8 cellular contexts compared by ENCODE assay signal in genomic region chr4:101102114-101102752, GRCh38.
DNase-seq lines count a peak whose midpoint lies in the region; ATAC-seq and TF ChIP-seq lines count a peak whose summit lies in the region.

No MANE protein-coding gene starts in this region.

- H3K4me1 ChIP-seq in osteoblast (ENCODE audit: insufficient read depth, low read length), result peaks cover 15% of the 10 kb centered on the region

- no peak for ATAC-seq in HG03039 (IDR thresholded peaks at IDR 0.05; ENCODE audit: unreplicated experiment)
- ATAC-seq in GM21528 (IDR thresholded peaks at IDR 0.05; ENCODE audit: low FRiP score, unreplicated experiment), result no peak
- ATAC-seq in GM21619 (IDR thresholded peaks at IDR 0.05; ENCODE audit: unreplicated experiment), result no peak

- POLR2A ChIA-PET in BJ (lab: Charles Lee), result no interaction called here
- POLR2A ChIA-PET in RWPE1 (lab: Yijun Ruan, JAX; ENCODE audit: low non-redundant PET), result no interaction called here

- no peaks in the 10 kb centered on the region for H4K20me1 ChIP-seq in osteoblast (ENCODE audit: insufficient read depth, low read length)

- no peak overlapping the region for H2AFZ ChIP-seq in osteoblast (ENCODE audit: low read length)

- no peaks in the 10 kb centered on the region for H3K27me3 ChIP-seq in BJ (ENCODE audit: control insufficient read depth, insufficient read depth, low read length)
- no peaks in the 10 kb centered on the region for H3K27me3 ChIP-seq in osteoblast (ENCODE audit: insufficient read depth, low read length)

- H3K36me3 ChIP-seq in BJ (ENCODE audit: control insufficient read depth, insufficient read depth, low read length) (no peaks in the 10 kb centered on the region; the same call in 1 of the 2 replicates), osteoblast (ENCODE audit: insufficient read depth, low read length) (no peaks in the 10 kb centered on the region)

- H3K9me3 ChIP-seq in osteoblast (ENCODE audit: low read depth, low read length), result no peaks in the 10 kb centered on the region

- peak overlapping the region; percentile 17 for H3K4me2 ChIP-seq in osteoblast (ENCODE audit: insufficient read depth, low read length)

- TF ChIP-seq CTCF in BJ (IDR thresholded peaks at IDR 0.05; ENCODE audit: insufficient read depth, low read depth, low read length) (no peak), osteoblast (IDR thresholded peaks at IDR 0.05; ENCODE audit: extremely low read depth, low read depth, low read length) (no peak), RWPE1 (conservative IDR thresholded peaks at IDR 0.05; ENCODE audit: low read depth) (no peak)

- no peaks in the 10 kb centered on the region for H3K79me2 ChIP-seq in osteoblast (ENCODE audit: insufficient read depth, low read length)

- CTCF ChIA-PET in BJ (lab: Yijun Ruan, JAX), result no interaction called here
- CTCF ChIA-PET in RWPE1 (lab: Yijun Ruan, JAX), result no interaction called here

- H3K27ac ChIP-seq in osteoblast (ENCODE audit: low read depth, low read length) (no peak overlapping the region), RWPE1 (no peak overlapping the region)

- no peak overlapping the region for H3K4me3 ChIP-seq in BJ (ENCODE audit: low read depth, low read length)
- H3K4me3 ChIP-seq in osteoblast (ENCODE audit: insufficient read depth, low read length), result no peak overlapping the region

- DNase-seq in BJ (ENCODE audit: low read depth), result peak; percentile 65
- DNase-seq in NCI-H2029 (lab: John Stamatoyannopoulos, UW), result peak; percentile 73
- DNase-seq in dedifferentiated amniotic fluid mesenchymal stem cell (ENCODE audit: extremely low spot score), result peak; percentile 91
- no peak for DNase-seq in osteoblast (ENCODE audit: insufficient read length, low spot score, missing footprints)
- no peak for DNase-seq in RWPE1 (ENCODE audit: low spot score)

Comparison
In these comparisons a context has a peak if more than half of its experiments do, and no peak if none do; other contexts are left out.
1. DNase-seq: peak in BJ (single experiment), NCI-H2029 (single experiment) and dedifferentiated amniotic fluid mesenchymal stem cell (single experiment); none in osteoblast (single experiment) and RWPE1 (single experiment).